Comparison of ENCODE assay signal across 1 cellular context in genomic region chr12:56299853-56300643, GRCh38.
TF ChIP-seq lines count a peak whose summit lies in the region.

CS (minus strand) TSS chr12:56300330; CDS start chr12:56300201, 129 bp downstream.

TF ChIP-seq in HepG2, 621 proteins besides CTCF, POLR2A, EP300 and RAD21 (continued from another document and continues in another):
- TF ChIP-seq ZNF687 (CRISPR knock-in tag; IDR thresholded peaks at IDR 0.05), result peak; percentile 90
- TF ChIP-seq ATF7 (IDR thresholded peaks at IDR 0.05), result no peak
- TF ChIP-seq ATF7 (CRISPR knock-in tag; IDR thresholded peaks at IDR 0.05), result no peak
- peak; percentile 56; the same call in 1 of the 2 replicates for TF ChIP-seq MEIS2 (CRISPR knock-in tag; IDR thresholded peaks at IDR 0.05)
- peak; percentile 61 for TF ChIP-seq POLR2AphosphoS5 (IDR thresholded peaks at IDR 0.05; ENCODE audit: low read depth, low read length)
- TF ChIP-seq ELF3 (CRISPR knock-in tag; IDR thresholded peaks at IDR 0.05), result no peak
- no peak for TF ChIP-seq ZBTB40 (IDR thresholded peaks at IDR 0.05)
- peak; percentile 43; the same call in 1 of the 2 replicates for TF ChIP-seq ZBTB40 (CRISPR knock-in tag; IDR thresholded peaks at IDR 0.05)
- TF ChIP-seq PITX1 (CRISPR knock-in tag; IDR thresholded peaks at IDR 0.05), result peak; percentile 53; the same call in 1 of the 2 replicates
- 0 out of 2 replicates have a peak, but pooled peaks have one; percentile 26 for TF ChIP-seq ZNF639 (CRISPR knock-in tag; conservative IDR thresholded peaks at IDR 0.05)
- peak; percentile 85 for TF ChIP-seq DNMT1 (CRISPR knock-in tag; IDR thresholded peaks at IDR 0.05)
- peak; percentile 5; the same call in 1 of the 2 replicates for TF ChIP-seq ZBED4 (CRISPR knock-in tag; IDR thresholded peaks at IDR 0.05; ENCODE audit: borderline replicate concordance)
- TF ChIP-seq HMGA1 (CRISPR knock-in tag; conservative IDR thresholded peaks at IDR 0.05), result no peak
- TF ChIP-seq ZNF720 (CRISPR knock-in tag; IDR thresholded peaks at IDR 0.05), result no peak
- peak; percentile 64; the same call in 1 of the 2 replicates for TF ChIP-seq ZNF552 (CRISPR knock-in tag; IDR thresholded peaks at IDR 0.05; ENCODE audit: borderline replicate concordance)
- TF ChIP-seq SP140L (CRISPR knock-in tag; IDR thresholded peaks at IDR 0.05; ENCODE audit: borderline replicate concordance), result no peak
- peak; percentile 38 for TF ChIP-seq ZNF501 (CRISPR knock-in tag; IDR thresholded peaks at IDR 0.05)
- peak; percentile 99 for TF ChIP-seq ZNF335 (CRISPR knock-in tag; IDR thresholded peaks at IDR 0.05)
- peak; percentile 47; the same call in 1 of the 2 replicates for TF ChIP-seq E2F1 (CRISPR knock-in tag; IDR thresholded peaks at IDR 0.05)
- TF ChIP-seq NFE2L1 (CRISPR knock-in tag; IDR thresholded peaks at IDR 0.05; ENCODE audit: borderline replicate concordance), result peak; percentile 55; the same call in 1 of the 2 replicates
- no peak for TF ChIP-seq ZNF644 (CRISPR knock-in tag; IDR thresholded peaks at IDR 0.05; ENCODE audit: low read depth)
- no peak; the same call in none of the 2 replicates for TF ChIP-seq DRAP1 (CRISPR knock-in tag; IDR thresholded peaks at IDR 0.05)
- no peak for TF ChIP-seq LRRFIP1 (CRISPR knock-in tag; conservative IDR thresholded peaks at IDR 0.05)
- TF ChIP-seq ZNF329 (CRISPR knock-in tag; IDR thresholded peaks at IDR 0.05; ENCODE audit: low read depth), result 0 out of 2 replicates have a peak, but pooled peaks have one; percentile 27
- no peak for TF ChIP-seq ZFAT (CRISPR knock-in tag; conservative IDR thresholded peaks at IDR 0.05)
- 0 out of 2 replicates have a peak, but pooled peaks have one; percentile 67 for TF ChIP-seq ZNF567 (CRISPR knock-in tag; IDR thresholded peaks at IDR 0.05; ENCODE audit: borderline replicate concordance)
- TF ChIP-seq ZNF773 (CRISPR knock-in tag; IDR thresholded peaks at IDR 0.05; ENCODE audit: borderline replicate concordance), result no peak
- no peak for TF ChIP-seq LCORL (IDR thresholded peaks at IDR 0.05)
- 0 out of 2 replicates have a peak, but pooled peaks have one; percentile 56 for TF ChIP-seq LCORL (CRISPR knock-in tag; IDR thresholded peaks at IDR 0.05)
- peak; percentile 84 for TF ChIP-seq ZNF543 (CRISPR knock-in tag; IDR thresholded peaks at IDR 0.05)
- peak; percentile 36 for TF ChIP-seq KAT8 (CRISPR knock-in tag; IDR thresholded peaks at IDR 0.05)
- TF ChIP-seq NR1H2 (CRISPR knock-in tag; IDR thresholded peaks at IDR 0.05; ENCODE audit: borderline replicate concordance, low read depth), result no peak
- no peak for TF ChIP-seq ZNF431 (CRISPR knock-in tag; IDR thresholded peaks at IDR 0.05; ENCODE audit: borderline replicate concordance, low read depth)
- peak; percentile 38; the same call in 1 of the 2 replicates for TF ChIP-seq IRX3 (CRISPR knock-in tag; IDR thresholded peaks at IDR 0.05; ENCODE audit: borderline replicate concordance, low read depth)
- no peak for TF ChIP-seq ZNF75D (CRISPR knock-in tag; IDR thresholded peaks at IDR 0.05; ENCODE audit: borderline replicate concordance)
- TF ChIP-seq SP5 (CRISPR knock-in tag; IDR thresholded peaks at IDR 0.05; ENCODE audit: borderline replicate concordance, low read depth), result peak; percentile 41; the same call in 1 of the 2 replicates
- TF ChIP-seq ZNF737 (CRISPR knock-in tag; IDR thresholded peaks at IDR 0.05; ENCODE audit: borderline replicate concordance), result peak; percentile 38; the same call in 1 of the 2 replicates
